In the genomic region with DNA sequence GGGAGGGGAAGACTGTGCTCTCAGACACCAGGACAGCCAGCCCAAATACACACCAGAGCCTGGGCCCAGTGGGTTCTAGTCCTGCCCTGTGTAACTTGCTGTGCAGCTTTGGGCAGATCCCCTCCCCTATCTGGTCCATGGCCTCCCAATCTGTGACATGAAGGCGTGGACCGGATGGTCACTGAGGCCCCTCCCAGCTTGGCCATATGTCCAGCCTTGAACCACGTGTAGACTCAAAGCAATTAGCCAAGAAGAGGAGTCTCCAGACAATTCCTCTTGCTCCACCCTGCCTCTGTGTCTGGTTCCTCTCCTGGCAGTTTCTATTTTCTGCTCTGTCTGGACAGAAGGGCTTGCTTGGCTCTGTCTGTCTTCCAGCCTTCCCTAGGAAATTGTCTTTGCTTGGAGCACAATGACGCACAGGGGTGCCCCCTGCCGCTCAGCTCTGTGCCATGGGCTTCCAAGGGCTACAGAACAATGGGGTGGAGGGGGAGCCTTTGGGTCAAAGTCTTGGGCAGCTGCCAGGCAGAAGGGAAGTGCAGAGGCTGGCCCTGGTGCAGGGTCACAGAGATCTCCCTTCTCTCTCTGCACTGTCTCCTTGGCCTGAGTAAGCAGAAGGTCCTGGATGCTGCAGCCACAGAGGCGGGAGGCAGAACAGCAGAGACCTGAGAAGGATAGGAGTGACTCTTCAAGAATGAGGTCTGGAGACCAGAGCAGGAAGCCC, we compare ENCODE assay signal across 9 cellular contexts.
DNase-seq lines count a peak whose midpoint lies in the region; ATAC-seq and TF ChIP-seq lines count a peak whose summit lies in the region.
"Had no signal": no experiment of that assay in that cellular context is flagged by ENCODE, and none has a peak within 500 bp of the region (broad histone marks: within the 10 kb centered on the region; RNA-seq: fewer than 3 reads in every experiment).

No MANE protein-coding gene starts in this region.

- H3K4me3 ChIP-seq in spleen: no peak overlapping the region

- CTCF ChIA-PET in WTC11 (lab: Charles Lee): interaction anchor here (1.0 to 1.9 kb wide), 5 partner anchors 9 to 137 kb away, joined by 3 to 6 read pairs (median 4); no protein-coding TSS in a partner anchor
- CTCF ChIA-PET in CD4-positive, alpha-beta T cell (lab: Charles Lee): interaction anchor here (1.1 to 4.8 kb wide), 2 partner anchors 15 to 137 kb away, joined by 3 to 63 read pairs; no protein-coding TSS in a partner anchor

- no peaks in the 10 kb centered on the region for H3K27me3 Mint-ChIP-seq in WTC11 (ENCODE audit: low read depth)
- H3K27me3 Mint-ChIP-seq in CD4-positive, alpha-beta T cell: peaks cover 13% of the 10 kb centered on the region

- H3K27ac Mint-ChIP-seq in WTC11: no peak overlapping the region
- no peak overlapping the region for H3K27ac Mint-ChIP-seq in CD4-positive, alpha-beta T cell

- no peaks in the 10 kb centered on the region for H3K36me3 Mint-ChIP-seq in WTC11
- H3K36me3 Mint-ChIP-seq in CD4-positive, alpha-beta T cell (ENCODE audit: low read depth): no peaks in the 10 kb centered on the region

- no peaks in the 10 kb centered on the region for H3K9me3 ChIP-seq in spleen
- no peaks in the 10 kb centered on the region for H3K9me3 ChIP-seq in CD4-positive, alpha-beta T cell (ENCODE audit: control insufficient read depth, low read length)

- TF ChIP-seq CTCF in WTC11 (IDR thresholded peaks at IDR 0.05) (no peak), spleen (IDR thresholded peaks at IDR 0.05 in 8 of 11, conservative IDR thresholded peaks at IDR 0.05 in 3 of 11) (peak in 6 of 11 experiments; percentile 5 to 51 (median 34))
- TF ChIP-seq CTCF in CD4-positive, alpha-beta T cell (IDR thresholded peaks at IDR 0.05): no peak

- no peak overlapping the region for H3K4me3 Mint-ChIP-seq in WTC11
- H3K4me3 Mint-ChIP-seq in CD4-positive, alpha-beta T cell: no peak overlapping the region

- H3K27ac ChIP-seq in spleen: peak overlapping the region in 2 of 8 donors; percentile 2 to 45
- H3K27ac ChIP-seq in CD4-positive, alpha-beta T cell (ENCODE audit: low read depth, low read length): no peak overlapping the region

- intact Hi-C loops in spleen (cut with DNase I; ENCODE audit: low total_unique reads): loop anchor here (5.0 kb wide), 2 partner anchors 65 to 135 kb away; partner anchors contain the start of gene TENT5C
- intact Hi-C loops in CD4-positive, alpha-beta T cell (cut with DNase I, micrococcal nuclease): loop anchor here in 1 of 2 experiments (5.0 kb wide), 2 partner anchors 35 to 80 kb away; no protein-coding TSS in a partner anchor

- TF ChIP-seq POLR2A in spleen (IDR thresholded peaks at IDR 0.05): no peak

- WGBS in spleen, 5 donors: 62 to 80% (median 67%) methylated on average over 6 of the region's 6 CpGs

- peaks cover 21% of the 10 kb centered on the region for H3K4me1 Mint-ChIP-seq in WTC11
- H3K4me1 Mint-ChIP-seq in CD4-positive, alpha-beta T cell (ENCODE audit: low read depth): peaks cover 12% of the 10 kb centered on the region

- POLR2A ChIA-PET in WTC11 (lab: Charles Lee): no interaction called here
- POLR2A ChIA-PET in CD4-positive, alpha-beta T cell (lab: Charles Lee): interaction anchor here (1.0 kb wide), 1 partner anchor 137 kb away, joined by 3 read pairs; no protein-coding TSS in a partner anchor

- peaks cover 0 to 38% (median 26%) of the 10 kb centered on the region in 6 donors for H3K4me1 ChIP-seq in spleen

- H3K9me3 Mint-ChIP-seq in WTC11: no peaks in the 10 kb centered on the region
- no peaks in the 10 kb centered on the region for H3K9me3 Mint-ChIP-seq in CD4-positive, alpha-beta T cell

- H3K36me3 ChIP-seq in spleen: no peaks in the 10 kb centered on the region

- no peaks in the 10 kb centered on the region for H3K27me3 ChIP-seq in spleen (replicated peaks in 1 of 7)
- H3K27me3 ChIP-seq in CD4-positive, alpha-beta T cell (ENCODE audit: control insufficient read depth, insufficient read depth, low read length): no peaks in the 10 kb centered on the region

- peak; percentile 10 for DNase-seq in NCI-H1092 treated with DMSO at 0.1 percent for 48 hours (lab: John Stamatoyannopoulos, UW)
- DNase-seq in NCI-H1092 (lab: John Stamatoyannopoulos, UW): no peak
- peak; percentile 54 for DNase-seq in WTC11 (ENCODE audit: low spot score)
- DNase-seq in iPS-NIHi11 (ENCODE audit: low spot score): peak; percentile 77
- DNase-seq in spleen: no peak
- no peak for DNase-seq in NOMO-1 treated with dmso at 0.1 percent for 144 hours (lab: John Stamatoyannopoulos, UW; ENCODE audit: unreplicated experiment)
- DNase-seq in CD4-positive, alpha-beta T cell: no peak
- DNase-seq: 8988T had no signal

- ATAC-seq in WTC11: peak; percentile 74
- ATAC-seq in HG02759 (IDR thresholded peaks at IDR 0.05; ENCODE audit: unreplicated experiment): no peak
- no peak for ATAC-seq in CD4-positive, alpha-beta T cell (ENCODE audit: poor library complexity)

TF ChIP-seq in WTC11, 78 proteins besides CTCF, POLR2A, EP300 and RAD21:
- TF ChIP-seq ZNF423 (CRISPR knock-in tag; IDR thresholded peaks at IDR 0.05) (peak; percentile 57; the same call in 1 of the 2 replicates), ZBTB21 (CRISPR knock-in tag; IDR thresholded peaks at IDR 0.05; ENCODE audit: borderline replicate concordance) (no peak)

Comparison
In these comparisons a context has a peak if more than half of its experiments do, and no peak if none do; other contexts are left out.
1. DNase-seq: peak in NCI-H1092 treated with DMSO at 0.1 percent for 48 hours (single experiment), WTC11 (single experiment) and iPS-NIHi11 (single experiment); none in NCI-H1092 (single experiment), spleen (single experiment), NOMO-1 treated with dmso at 0.1 percent for 144 hours (single experiment) and CD4-positive, alpha-beta T cell (0 of 10).
2. CTCF ChIP-seq: peak in spleen (6 of 11); none in WTC11 (single experiment) and CD4-positive, alpha-beta T cell (single experiment).